1 cellular context compared by ENCODE assay signal in genomic region chr6:125784365-125784764, GRCh38.
TF ChIP-seq lines count a peak whose summit lies in the region.

No MANE protein-coding gene starts in this region.

TF ChIP-seq in K562, 482 proteins besides CTCF, POLR2A, EP300 and RAD21 (continued from another document):
- no peak for TF ChIP-seq ZNF592 (IDR thresholded peaks at IDR 0.05)
- TF ChIP-seq CHD4 (IDR thresholded peaks at IDR 0.05; ENCODE audit: insufficient read depth, insufficient replicate concordance, low read depth, low read length, poor library complexity, severe bottlenecking): no peak
- TF ChIP-seq ZNF518B (CRISPR knock-in tag; IDR thresholded peaks at IDR 0.05): no peak
- no peak for TF ChIP-seq EGR1 (conservative IDR thresholded peaks at IDR 0.05)
- TF ChIP-seq RHOXF2B (CRISPR knock-in tag; conservative IDR thresholded peaks at IDR 0.05): no peak
- no peak for TF ChIP-seq ETV1 (tag; conservative IDR thresholded peaks at IDR 0.05; ENCODE audit: low read depth)
- TF ChIP-seq PRMT5 (CRISPR knock-in tag; IDR thresholded peaks at IDR 0.05): no peak
- no peak for TF ChIP-seq FOSL1 (tag; conservative IDR thresholded peaks at IDR 0.05)
- TF ChIP-seq XRCC4 (IDR thresholded peaks at IDR 0.05; ENCODE audit: extremely low read depth, insufficient read depth, insufficient read length): no peak
- no peak for TF ChIP-seq PCBP2 (IDR thresholded peaks at IDR 0.05; ENCODE audit: low read depth, low read length, poor library complexity, severe bottlenecking)
- no peak for TF ChIP-seq ZNF780A (CRISPR knock-in tag; IDR thresholded peaks at IDR 0.05)
- TF ChIP-seq BACH1 (tag; IDR thresholded peaks at IDR 0.05): no peak
- no peak for TF ChIP-seq ERF (CRISPR knock-in tag; IDR thresholded peaks at IDR 0.05)
- no peak for TF ChIP-seq ZKSCAN1 (IDR thresholded peaks at IDR 0.05; ENCODE audit: low read depth, low read length)
- TF ChIP-seq SP1 (CRISPR knock-in tag; IDR thresholded peaks at IDR 0.05): no peak
- no peak for TF ChIP-seq ZBTB12 (CRISPR knock-in tag; IDR thresholded peaks at IDR 0.05)
- peak; percentile 49; the same call in 1 of the 2 replicates for TF ChIP-seq MAFK (IDR thresholded peaks at IDR 0.05; ENCODE audit: low read length)
- TF ChIP-seq ZKSCAN8 (CRISPR knock-in tag; IDR thresholded peaks at IDR 0.05): no peak
- peak; percentile 86 for TF ChIP-seq ZNF316 (IDR thresholded peaks at IDR 0.05)
- no peak for TF ChIP-seq SRSF3 (IDR thresholded peaks at IDR 0.05; ENCODE audit: insufficient read depth, low read length)
- TF ChIP-seq HDAC8 (tag; IDR thresholded peaks at IDR 0.05): no peak
- no peak for TF ChIP-seq ZSCAN29 (IDR thresholded peaks at IDR 0.05)
- peak; percentile 48; the same call in 1 of the 2 replicates for TF ChIP-seq NFE2L1 (tag; IDR thresholded peaks at IDR 0.05; ENCODE audit: borderline replicate concordance, low read depth)
- peak; percentile 81 for TF ChIP-seq MAFG (tag; conservative IDR thresholded peaks at IDR 0.05)
- no peak for TF ChIP-seq SMAD2 (IDR thresholded peaks at IDR 0.05; ENCODE audit: low read depth, low read length)
- TF ChIP-seq TBL1XR1 (IDR thresholded peaks at IDR 0.05; ENCODE audit: low read length in 2 of 2): no peak
- TF ChIP-seq RFX5 (IDR thresholded peaks at IDR 0.05; ENCODE audit: low read depth, low read length): no peak
- no peak for TF ChIP-seq FOXA3 (CRISPR knock-in tag; conservative IDR thresholded peaks at IDR 0.05 in 1 of 2, IDR thresholded peaks at IDR 0.05 in 1 of 2)
- TF ChIP-seq NFE2 (IDR thresholded peaks at IDR 0.05; ENCODE audit: low read depth): peak; percentile 79
- TF ChIP-seq MNT (conservative IDR thresholded peaks at IDR 0.05): no peak
- TF ChIP-seq IRF2 (CRISPR knock-in tag; IDR thresholded peaks at IDR 0.05): no peak
- no peak for TF ChIP-seq FUS (optimal IDR thresholded peaks at IDR 0.05; ENCODE audit: low read depth, low read length)
- no peak for TF ChIP-seq DLX4 (CRISPR knock-in tag; IDR thresholded peaks at IDR 0.05)
- TF ChIP-seq MXD1 (CRISPR knock-in tag; IDR thresholded peaks at IDR 0.05; ENCODE audit: borderline replicate concordance, poor library complexity, severe bottlenecking): no peak
- peak; percentile 63; the same call in 1 of the 2 replicates for TF ChIP-seq MAFF (IDR thresholded peaks at IDR 0.05; ENCODE audit: low read length)
- TF ChIP-seq CHD1 (IDR thresholded peaks at IDR 0.05; ENCODE audit: low read length): no peak
- no peak for TF ChIP-seq TAF15 (IDR thresholded peaks at IDR 0.05; ENCODE audit: low read depth, low read length)
- no peak for TF ChIP-seq ZNF263 (CRISPR knock-in tag; IDR thresholded peaks at IDR 0.05; ENCODE audit: borderline replicate concordance)
- TF ChIP-seq NFIC (IDR thresholded peaks at IDR 0.05): no peak
- no peak for TF ChIP-seq YY1 (IDR thresholded peaks at IDR 0.05; ENCODE audit: borderline replicate concordance in 1 of 3, control insufficient read depth in 1 of 3, extremely low read depth in 1 of 3, insufficient read depth in 3 of 3, insufficient read length in 1 of 3, insufficient replicate concordance in 2 of 3, low read depth in 1 of 3, low read length in 2 of 3)
- no peak for TF ChIP-seq ZNF23 (CRISPR knock-in tag; IDR thresholded peaks at IDR 0.05)
- TF ChIP-seq ZNF398 (CRISPR knock-in tag; IDR thresholded peaks at IDR 0.05): no peak
- peak; percentile 77; the same call in 1 of the 2 replicates for TF ChIP-seq C11orf30 (IDR thresholded peaks at IDR 0.05; ENCODE audit: low read depth)
- TF ChIP-seq KLF13 (tag; IDR thresholded peaks at IDR 0.05; ENCODE audit: borderline replicate concordance, low read depth): no peak
- no peak for TF ChIP-seq ZNF324 (CRISPR knock-in tag; IDR thresholded peaks at IDR 0.05)
- TF ChIP-seq ZNF507 (tag; conservative IDR thresholded peaks at IDR 0.05): no peak
